Comparison of ENCODE assay signal across 12 cellular contexts in genomic region chr12:64077922-64078321, GRCh38.
A peak's percentile ranks its signal among the peaks of the same experiment; 100 is the strongest.
DNase-seq lines count a peak whose midpoint lies in the region; ATAC-seq and TF ChIP-seq lines count a peak whose summit lies in the region.
"Had no signal": no experiment of that assay in that cellular context is flagged by ENCODE, and none has a peak within 500 bp of the region (broad histone marks: within the 10 kb centered on the region; RNA-seq: fewer than 3 reads in every experiment).

No MANE protein-coding gene starts in this region.

- H3K36me3 ChIP-seq in left ventricle myocardium inferior (no peaks in the 10 kb centered on the region), SK-N-MC (ENCODE audit: insufficient read depth, low read length) (no peaks in the 10 kb centered on the region), upper lobe of left lung (peaks cover 0 to 11% (median 0%) of the 10 kb centered on the region in 4 donors)
- H3K36me3 ChIP-seq: BLaER1, pancreas had no signal

- no peak overlapping the region for H3K27ac Mint-ChIP-seq in natural killer cell
- H3K27ac Mint-ChIP-seq: activated T-helper 1 cell treated with anti-CD3 and anti-CD28 coated beads, Interleukin-12 subunit alpha, Interleukin-12 subunit beta, Interleukin-2, Interleukin-4 antibody, amounts not matched to agents 30 ng/mL and 10 ng/mL and 1 ng/mL, durations not matched to agents 14 hours and 24 hours and 36 hours had no signal

- ATAC-seq in Right ventricle myocardium inferior (no peak), upper lobe of left lung (ENCODE audit: low FRiP score in 2 of 2) (no peak), natural killer cell (no peak), GM18505 (IDR thresholded peaks at IDR 0.05; ENCODE audit: unreplicated experiment) (no peak)
- ATAC-seq: pancreas had no signal

- no peaks in the 10 kb centered on the region for H3K27me3 ChIP-seq in left ventricle myocardium inferior (ENCODE audit: low read depth)
- H3K27me3 ChIP-seq in upper lobe of left lung = no peaks in the 10 kb centered on the region
- H3K27me3 ChIP-seq: BLaER1, pancreas had no signal

- H3K4me1 ChIP-seq in left ventricle myocardium inferior = peaks cover 26% of the 10 kb centered on the region
- peaks cover 10 to 27% (median 20%) of the 10 kb centered on the region in 4 donors for H3K4me1 ChIP-seq in upper lobe of left lung
- H3K4me1 ChIP-seq: BLaER1 had no signal

- H3K27me3 Mint-ChIP-seq in natural killer cell (ENCODE audit: low read depth in 2 of 2) = no peaks in the 10 kb centered on the region

- H3K9me3 Mint-ChIP-seq in natural killer cell = peaks cover 0 to 3% of the 10 kb centered on the region in 2 donors
- H3K9me3 Mint-ChIP-seq: activated T-helper 1 cell treated with anti-CD3 and anti-CD28 coated beads, Interleukin-12 subunit alpha, Interleukin-12 subunit beta, Interleukin-2, Interleukin-4 antibody, amounts not matched to agents 30 ng/mL and 10 ng/mL and 1 ng/mL, durations not matched to agents 14 hours and 24 hours and 36 hours had no signal

- TF ChIP-seq CTCF in left ventricle myocardium inferior (IDR thresholded peaks at IDR 0.05; ENCODE audit: borderline replicate concordance) (peak; percentile 40), fibroblast of villous mesenchyme (IDR thresholded peaks at IDR 0.05; ENCODE audit: insufficient read depth, low read depth, low read length) (peak; percentile 52), upper lobe of left lung (IDR thresholded peaks at IDR 0.05) (peak in 3 of 6 experiments; percentile 12 to 35 (median 25)), natural killer cell (IDR thresholded peaks at IDR 0.05) (no peak)

- H3K4me1 Mint-ChIP-seq in natural killer cell = no peaks in the 10 kb centered on the region

- H3K4me3 ChIP-seq in left ventricle myocardium inferior (no peak overlapping the region), SK-N-MC (no peak overlapping the region), fibroblast of villous mesenchyme (ENCODE audit: low read depth, low read length) (no peak overlapping the region), upper lobe of left lung (no peak overlapping the region)
- H3K4me3 ChIP-seq: BLaER1, pancreas had no signal

- H3K36me3 Mint-ChIP-seq in natural killer cell = no peaks in the 10 kb centered on the region

- no peak for DNase-seq in left ventricle myocardium inferior
- no peak for DNase-seq in Right ventricle myocardium inferior (ENCODE audit: missing footprints)
- DNase-seq in SK-N-MC (ENCODE audit: low read depth, low spot score) = no peak
- DNase-seq in fibroblast of villous mesenchyme (ENCODE audit: low read depth) = no peak
- no peak for DNase-seq in hypothalamus (lab: John Stamatoyannopoulos, UW)
- no peak for DNase-seq in upper lobe of left lung
- DNase-seq in natural killer cell = no peak
- DNase-seq: NCI-H82, pancreas had no signal

- no peak for TF ChIP-seq POLR2A in upper lobe of left lung (IDR thresholded peaks at IDR 0.05)
- TF ChIP-seq POLR2A in GM18505 (IDR thresholded peaks at IDR 0.05; ENCODE audit: borderline replicate concordance, extremely low read depth, insufficient read depth, insufficient read length) = no peak

- H3K9me3 ChIP-seq in left ventricle myocardium inferior (replicated peaks) = no peaks in the 10 kb centered on the region
- no peaks in the 10 kb centered on the region for H3K9me3 ChIP-seq in SK-N-MC (ENCODE audit: low read depth, low read length)
- H3K9me3 ChIP-seq in upper lobe of left lung = no peaks in the 10 kb centered on the region
- H3K9me3 ChIP-seq: BLaER1, pancreas had no signal

- TF ChIP-seq EP300 in upper lobe of left lung (IDR thresholded peaks at IDR 0.05) = no peak

- no peak overlapping the region for H3K9ac ChIP-seq in SK-N-MC (ENCODE audit: insufficient read length)
- H3K9ac ChIP-seq: BLaER1 had no signal

- H3K4me3 Mint-ChIP-seq in natural killer cell = no peak overlapping the region
- H3K4me3 Mint-ChIP-seq: activated T-helper 1 cell treated with anti-CD3 and anti-CD28 coated beads, Interleukin-12 subunit alpha, Interleukin-12 subunit beta, Interleukin-2, Interleukin-4 antibody, amounts not matched to agents 30 ng/mL and 10 ng/mL and 1 ng/mL, durations not matched to agents 14 hours and 24 hours and 36 hours had no signal

- intact Hi-C loops in left ventricle myocardium inferior (cut with micrococcal nuclease) = no loop called here
- intact Hi-C loops in Right ventricle myocardium inferior (cut with DNase I) = no loop called here
- intact Hi-C loops in natural killer cell (cut with micrococcal nuclease) = no loop called here

- H3K27ac ChIP-seq in left ventricle myocardium inferior (replicated peaks) (no peak overlapping the region), SK-N-MC (0 out of 2 replicates have a peak overlapping the region, but pooled peaks have one; percentile 10), upper lobe of left lung (no peak overlapping the region)
- H3K27ac ChIP-seq: BLaER1, pancreas had no signal
